15 cellular contexts compared by ENCODE assay signal in the genomic region with DNA sequence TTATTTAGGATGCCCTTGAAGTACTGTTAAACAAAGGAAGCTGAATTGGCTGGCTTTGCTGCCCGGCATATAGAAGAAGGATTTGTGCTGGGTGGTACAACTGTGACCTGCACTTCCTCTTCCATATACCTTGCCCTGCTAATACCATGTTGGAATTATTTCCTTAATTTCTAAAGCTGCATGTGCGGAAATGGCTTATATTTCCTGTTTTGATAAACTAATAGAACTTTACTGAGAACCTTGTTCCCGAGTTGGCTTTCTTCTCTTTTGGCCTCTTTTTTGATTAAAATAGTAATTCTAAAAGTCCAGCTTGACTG. TPM values are rescaled to one million over a fixed set of nuclear protein-coding genes. Genes with fewer than 3 reads are reported as not detected.
DNase-seq lines count a peak whose midpoint lies in the region; ATAC-seq and TF ChIP-seq lines count a peak whose summit lies in the region.
"Had no signal": no experiment of that assay in that cellular context is flagged by ENCODE, and none has a peak within 500 bp of the region (broad histone marks: within the 10 kb centered on the region; RNA-seq: fewer than 3 reads in every experiment).

No MANE protein-coding gene starts in this region.

- H3K9me3 Mint-ChIP-seq in natural killer cell treated with Interleukin-12 subunit alpha and Interleukin-12 subunit beta and Interleukin-15 and Interleukin-18, amount 100 ng/mL, for 72 hours, result no peaks in the 10 kb centered on the region
- H3K9me3 Mint-ChIP-seq: activated CD8-positive, alpha-beta T cell treated with anti-CD3 and anti-CD28 coated beads for 36 hours; activated naive CD8-positive, alpha-beta T cell treated with anti-CD3 and anti-CD28 coated beads, Interleukin-2, amount 50 U/mL, for 24 hours had no signal

- H3K4me1 ChIP-seq in right cardiac atrium (ENCODE audit: control insufficient read depth, insufficient read depth, low read length) (peaks cover 27% of the 10 kb centered on the region), esophagus squamous epithelium (peaks cover 20 to 56% (median 22%) of the 10 kb centered on the region in 3 donors), sigmoid colon (peaks cover 0 to 88% (median 79%) of the 10 kb centered on the region in 4 donors), tibial nerve (peaks cover 0 to 97% (median 22%) of the 10 kb centered on the region in 4 donors)

- TF ChIP-seq POLR2A in esophagus squamous epithelium (IDR thresholded peaks at IDR 0.05), result no peak
- no peak for TF ChIP-seq POLR2A in sigmoid colon (IDR thresholded peaks at IDR 0.05)
- TF ChIP-seq POLR2A in tibial nerve (IDR thresholded peaks at IDR 0.05), result no peak

- H3K27ac Mint-ChIP-seq in natural killer cell treated with Interleukin-12 subunit alpha and Interleukin-12 subunit beta and Interleukin-15 and Interleukin-18, amount 100 ng/mL, for 72 hours, result no peak overlapping the region
- H3K27ac Mint-ChIP-seq: activated CD8-positive, alpha-beta T cell treated with anti-CD3 and anti-CD28 coated beads for 36 hours; activated naive CD8-positive, alpha-beta T cell treated with anti-CD3 and anti-CD28 coated beads, Interleukin-2, amount 50 U/mL, for 24 hours had no signal

- H3K4me1 Mint-ChIP-seq in natural killer cell treated with Interleukin-12 subunit alpha and Interleukin-12 subunit beta and Interleukin-15 and Interleukin-18, amount 100 ng/mL, for 72 hours (ENCODE audit: low read depth in 2 of 2), result no peaks in the 10 kb centered on the region
- H3K4me1 Mint-ChIP-seq: activated naive CD8-positive, alpha-beta T cell treated with anti-CD3 and anti-CD28 coated beads, Interleukin-2, amount 50 U/mL, for 24 hours had no signal

- H3K4me3 ChIP-seq in right cardiac atrium (ENCODE audit: low read length) (no peak overlapping the region), esophagus squamous epithelium (no peak overlapping the region), sigmoid colon (no peak overlapping the region), tibial nerve (no peak overlapping the region)
- H3K4me3 ChIP-seq: GM12878 had no signal

- TF ChIP-seq CTCF in esophagus squamous epithelium (IDR thresholded peaks at IDR 0.05) (no peak), sigmoid colon (IDR thresholded peaks at IDR 0.05) (no peak), tibial nerve (IDR thresholded peaks at IDR 0.05) (no peak)

- peaks cover 4 to 27% of the 10 kb centered on the region in 2 donors for H3K27me3 Mint-ChIP-seq in natural killer cell treated with Interleukin-12 subunit alpha and Interleukin-12 subunit beta and Interleukin-15 and Interleukin-18, amount 100 ng/mL, for 72 hours

- no peaks in the 10 kb centered on the region for H3K36me3 Mint-ChIP-seq in natural killer cell treated with Interleukin-12 subunit alpha and Interleukin-12 subunit beta and Interleukin-15 and Interleukin-18, amount 100 ng/mL, for 72 hours

- WGBS in right cardiac atrium, result 33% methylated on average over 3 of the region's 3 CpGs
- WGBS in esophagus squamous epithelium, 2 donors, result 38 to 39% methylated on average over 3 of the region's 3 CpGs
- WGBS in sigmoid colon, 2 donors, result 58 to 81% methylated on average over 3 of the region's 3 CpGs
- 41 to 47% methylated on average over 3 of the region's 3 CpGs for WGBS in tibial nerve, 2 donors

- intact Hi-C loops in right cardiac atrium (cut with DNase I) (loop anchor here in 1 of 4 donors (10.0 kb wide), 1 partner anchor 67 kb away; no protein-coding TSS in a partner anchor), Right ventricle myocardium inferior (cut with DNase I) (no loop called here), esophagus squamous epithelium (cut with DNase I) (no loop called here), sigmoid colon (cut with DNase I) (no loop called here)

- H3K4me3 Mint-ChIP-seq in natural killer cell treated with Interleukin-12 subunit alpha and Interleukin-12 subunit beta and Interleukin-15 and Interleukin-18, amount 100 ng/mL, for 72 hours, result no peak overlapping the region
- H3K4me3 Mint-ChIP-seq: activated CD8-positive, alpha-beta T cell treated with anti-CD3 and anti-CD28 coated beads for 36 hours; activated naive CD8-positive, alpha-beta T cell treated with anti-CD3 and anti-CD28 coated beads, Interleukin-2, amount 50 U/mL, for 24 hours had no signal

- no peaks in the 10 kb centered on the region for H3K36me3 ChIP-seq in esophagus squamous epithelium
- no peaks in the 10 kb centered on the region for H3K36me3 ChIP-seq in sigmoid colon
- no peaks in the 10 kb centered on the region for H3K36me3 ChIP-seq in tibial nerve

- no peak for DNase-seq in right cardiac atrium
- DNase-seq in Right ventricle myocardium inferior (ENCODE audit: missing footprints), result no peak
- DNase-seq in esophagus squamous epithelium (lab: John Stamatoyannopoulos, UW), result no peak
- DNase-seq in sigmoid colon, result no peak
- no peak for DNase-seq in GM19240 (ENCODE audit: insufficient read length, low spot score)
- no peak for DNase-seq in tibial nerve (ENCODE audit: low spot score in 2 of 2)
- DNase-seq in natural killer cell treated with Interleukin-12 subunit alpha and Interleukin-12 subunit beta and Interleukin-15 and Interleukin-18, amount 100 ng/mL, for 72 hours (ENCODE audit: low spot score), result no peak
- DNase-seq in hypothalamus (lab: John Stamatoyannopoulos, UW), result no peak
- DNase-seq: activated CD8-positive, alpha-beta T cell treated with anti-CD3 and anti-CD28 coated beads for 36 hours; activated naive CD8-positive, alpha-beta T cell treated with anti-CD3 and anti-CD28 coated beads, Interleukin-2, amount 50 U/mL, for 24 hours; H7; NCI-H1105 treated with DMSO at 0.1 percent for 48 hours; NCI-H2227 treated with DMSO at 0.1 percent for 48 hours; stimulated activated naive CD4-positive, alpha-beta T cell treated with Interleukin-2 at 50 U/mL for 16 hours had no signal

- ATAC-seq in right cardiac atrium (no peak), Right ventricle myocardium inferior (no peak)
- no peak for ATAC-seq in natural killer cell treated with Interleukin-12 subunit alpha and Interleukin-12 subunit beta and Interleukin-15 and Interleukin-18, amount 100 ng/mL, for 72 hours
- ATAC-seq: activated CD8-positive, alpha-beta T cell treated with anti-CD3 and anti-CD28 coated beads for 36 hours; activated naive CD8-positive, alpha-beta T cell treated with anti-CD3 and anti-CD28 coated beads, Interleukin-2, amount 50 U/mL, for 24 hours; GM12878 had no signal

- H3K9me3 ChIP-seq in right cardiac atrium (ENCODE audit: control insufficient read depth, low read length), result no peaks in the 10 kb centered on the region
- no peaks in the 10 kb centered on the region for H3K9me3 ChIP-seq in esophagus squamous epithelium
- H3K9me3 ChIP-seq in sigmoid colon, result no peaks in the 10 kb centered on the region
- H3K9me3 ChIP-seq in tibial nerve, result no peaks in the 10 kb centered on the region

- no peak for TF ChIP-seq EP300 in sigmoid colon (IDR thresholded peaks at IDR 0.05)
- no peak for TF ChIP-seq EP300 in tibial nerve (IDR thresholded peaks at IDR 0.05)

- H3K27ac ChIP-seq in right cardiac atrium (ENCODE audit: low read length) (peak overlapping the region; percentile 91), esophagus squamous epithelium (peak overlapping the region; percentile 52 to 89 (median 82)), sigmoid colon (peak overlapping the region; percentile 88 to 100 (median 94)), tibial nerve (peak overlapping the region in 2 of 4 donors; percentile 45 to 50)

- no peaks in the 10 kb centered on the region for H3K27me3 ChIP-seq in right cardiac atrium (ENCODE audit: control insufficient read depth, insufficient read depth)
- H3K27me3 ChIP-seq in esophagus squamous epithelium, result peaks cover 0 to under 1% (median 0%) of the 10 kb centered on the region in 4 donors
- H3K27me3 ChIP-seq in sigmoid colon, result no peaks in the 10 kb centered on the region
- H3K27me3 ChIP-seq in tibial nerve, result no peaks in the 10 kb centered on the region

RNA-seq across cellular contexts. Expression of a gene that starts 41.2 kb away (rescaled TPM):
- total RNA-seq in right cardiac atrium (100 to 1,000 TPM in 3 of 4 donors, 10 to 100 TPM in 1; 84.7 to 268 (median 123) TPM), Right ventricle myocardium inferior (126 TPM), esophagus squamous epithelium (100 to 1,000 TPM in 1 of 4 donors, 10 to 100 TPM in 3; 11.9 to 102 (median 43.5) TPM), sigmoid colon (1,000 to 10,000 TPM in 1 of 4 donors, 100 to 1,000 TPM in 3; 306 to 1,039 (median 489) TPM), tibial nerve (100 to 1,000 TPM; 576 to 821 (median 658) TPM)
- polyA plus RNA-seq in right cardiac atrium (101 TPM), sigmoid colon (10 to 100 TPM; 24.0 to 83.5 (median 25.2) TPM)
- not detected for total RNA-seq in natural killer cell treated with Interleukin-12 subunit alpha and Interleukin-12 subunit beta and Interleukin-15 and Interleukin-18, amount 100 ng/mL, for 72 hours
- total RNA-seq: activated CD8-positive, alpha-beta T cell treated with anti-CD3 and anti-CD28 coated beads for 36 hours had no signal

RNA-seq across cellular contexts. Expression of a gene that starts 41.3 kb away (rescaled TPM):
- total RNA-seq in right cardiac atrium, result 100 to 1,000 TPM in 3 of 4 donors, 10 to 100 TPM in 1; 91.9 to 267 (median 118) TPM
- polyA plus RNA-seq in right cardiac atrium, result 69.8 TPM
- total RNA-seq in Right ventricle myocardium inferior, result 128 TPM
- total RNA-seq in esophagus squamous epithelium, result 10 to 100 TPM in 3 of 4 donors, 1 to 10 TPM in 1; 8.9 to 97.1 (median 40.2) TPM
- total RNA-seq in sigmoid colon, result 100 to 1,000 TPM; 235 to 598 (median 350) TPM
- polyA plus RNA-seq in sigmoid colon, result 10 to 100 TPM in 2 of 3 donors, 1 to 10 TPM in 1; 9.2 to 60.5 (median 10.8) TPM
- total RNA-seq in tibial nerve, result 100 to 1,000 TPM; 385 to 583 (median 526) TPM
- not detected for total RNA-seq in natural killer cell treated with Interleukin-12 subunit alpha and Interleukin-12 subunit beta and Interleukin-15 and Interleukin-18, amount 100 ng/mL, for 72 hours
- total RNA-seq: activated CD8-positive, alpha-beta T cell treated with anti-CD3 and anti-CD28 coated beads for 36 hours had no signal

Comparison
In these comparisons a context has a peak if more than half of its experiments do, and no peak if none do; other contexts are left out.
1. RNA of a gene that starts 41.2 kb away (total RNA-seq): 576 to 821 TPM in tibial nerve, 306 to 1,039 TPM in sigmoid colon, 84.7 to 268 TPM in right cardiac atrium, 126 TPM in Right ventricle myocardium inferior (single experiment) and 11.9 to 102 TPM in esophagus squamous epithelium; not detected in natural killer cell treated with Interleukin-12 subunit alpha and Interleukin-12 subunit beta and Interleukin-15 and Interleukin-18, amount 100 ng/mL, for 72 hours; every median in the first group is over 10 times any median in the second.
2. RNA of a gene that starts 41.3 kb away (total RNA-seq): 385 to 583 TPM in tibial nerve, 235 to 598 TPM in sigmoid colon, 91.9 to 267 TPM in right cardiac atrium, 128 TPM in Right ventricle myocardium inferior (single experiment) and 8.9 to 97.1 TPM in esophagus squamous epithelium; not detected in natural killer cell treated with Interleukin-12 subunit alpha and Interleukin-12 subunit beta and Interleukin-15 and Interleukin-18, amount 100 ng/mL, for 72 hours; every median in the first group is over 4 times any median in the second.